Comparison of ENCODE assay signal across 3 cellular contexts in genomic region chr6:100240798-100241197, GRCh38.
TF ChIP-seq lines count a peak whose summit lies in the region.

No MANE protein-coding gene starts in this region.

TF ChIP-seq in HEK293, 187 proteins besides CTCF, POLR2A, EP300 and RAD21:
- 0 out of 2 replicates have a peak, but pooled peaks have one; percentile 22 for TF ChIP-seq SCRT2 (tag by site-specific recombination; IDR thresholded peaks at IDR 0.05)
- TF ChIP-seq, protein P1, sequence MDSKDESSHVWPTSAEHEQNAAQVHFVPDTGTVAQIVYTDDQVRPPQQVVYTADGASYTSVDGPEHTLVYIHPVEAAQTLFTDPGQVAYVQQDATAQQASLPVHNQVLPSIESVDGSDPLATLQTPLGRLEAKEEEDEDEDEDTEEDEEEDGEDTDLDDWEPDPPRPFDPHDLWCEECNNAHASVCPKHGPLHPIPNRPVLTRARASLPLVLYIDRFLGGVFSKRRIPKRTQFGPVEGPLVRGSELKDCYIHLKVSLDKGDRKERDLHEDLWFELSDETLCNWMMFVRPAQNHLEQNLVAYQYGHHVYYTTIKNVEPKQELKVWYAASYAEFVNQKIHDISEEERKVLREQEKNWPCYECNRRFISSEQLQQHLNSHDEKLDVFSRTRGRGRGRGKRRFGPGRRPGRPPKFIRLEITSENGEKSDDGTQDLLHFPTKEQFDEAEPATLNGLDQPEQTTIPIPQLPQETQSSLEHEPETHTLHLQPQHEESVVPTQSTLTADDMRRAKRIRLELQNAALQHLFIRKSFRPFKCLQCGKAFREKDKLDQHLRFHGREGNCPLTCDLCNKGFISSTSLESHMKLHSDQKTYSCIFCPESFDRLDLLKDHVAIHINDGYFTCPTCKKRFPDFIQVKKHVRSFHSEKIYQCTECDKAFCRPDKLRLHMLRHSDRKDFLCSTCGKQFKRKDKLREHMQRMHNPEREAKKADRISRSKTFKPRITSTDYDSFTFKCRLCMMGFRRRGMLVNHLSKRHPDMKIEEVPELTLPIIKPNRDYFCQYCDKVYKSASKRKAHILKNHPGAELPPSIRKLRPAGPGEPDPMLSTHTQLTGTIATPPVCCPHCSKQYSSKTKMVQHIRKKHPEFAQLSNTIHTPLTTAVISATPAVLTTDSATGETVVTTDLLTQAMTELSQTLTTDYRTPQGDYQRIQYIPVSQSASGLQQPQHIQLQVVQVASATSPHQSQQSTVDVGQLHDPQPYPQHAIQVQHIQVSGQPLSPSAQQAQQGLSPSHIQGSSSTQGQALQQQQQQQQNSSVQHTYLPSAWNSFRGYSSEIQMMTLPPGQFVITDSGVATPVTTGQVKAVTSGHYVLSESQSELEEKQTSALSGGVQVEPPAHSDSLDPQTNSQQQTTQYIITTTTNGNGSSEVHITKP (tag by site-specific recombination; IDR thresholded peaks at IDR 0.05) = no peak

TF ChIP-seq in IMR-90, 13 proteins besides CTCF, POLR2A, EP300 and RAD21:
- no peak for TF ChIP-seq FOS (IDR thresholded peaks at IDR 0.05; ENCODE audit: low read depth, low read length)
- no peak for TF ChIP-seq USF2 (IDR thresholded peaks at IDR 0.05; ENCODE audit: low read depth, low read length)
- no peak for TF ChIP-seq MAZ (IDR thresholded peaks at IDR 0.05; ENCODE audit: borderline replicate concordance, low read depth, low read length)
- TF ChIP-seq RFX5 (IDR thresholded peaks at IDR 0.05; ENCODE audit: low read depth, low read length) = no peak
- TF ChIP-seq NFE2L2 (IDR thresholded peaks at IDR 0.05; ENCODE audit: low read depth, low read length) = no peak
- no peak for TF ChIP-seq BHLHE40 (IDR thresholded peaks at IDR 0.05; ENCODE audit: low read depth, low read length)
- TF ChIP-seq SMC3 (IDR thresholded peaks at IDR 0.05; ENCODE audit: low read depth, low read length) = no peak
- no peak for TF ChIP-seq CEBPB (IDR thresholded peaks at IDR 0.05; ENCODE audit: low read depth, low read length)
- no peak for TF ChIP-seq CHD1 (IDR thresholded peaks at IDR 0.05; ENCODE audit: low read depth, low read length)

TF ChIP-seq in K562, 482 proteins besides CTCF, POLR2A, EP300 and RAD21:
- no peak for TF ChIP-seq JUND (IDR thresholded peaks at IDR 0.05; ENCODE audit: borderline replicate concordance, low read depth, low read length)
- no peak for TF ChIP-seq JUND (tag; IDR thresholded peaks at IDR 0.05; ENCODE audit: borderline replicate concordance, low read depth, low read length)
- TF ChIP-seq ZNF41 (CRISPR knock-in tag; conservative IDR thresholded peaks at IDR 0.05) = no peak
- no peak for TF ChIP-seq TBP (optimal IDR thresholded peaks at IDR 0.05; ENCODE audit: low read depth, low read length)
- no peak for TF ChIP-seq CSDE1 (IDR thresholded peaks at IDR 0.05)
- no peak for TF ChIP-seq CHD1 (IDR thresholded peaks at IDR 0.05; ENCODE audit: low read length)
- no peak for TF ChIP-seq CREB1 (IDR thresholded peaks at IDR 0.05)
- TF ChIP-seq CREB1 (CRISPR knock-in tag; IDR thresholded peaks at IDR 0.05) = no peak
- TF ChIP-seq NELFE (IDR thresholded peaks at IDR 0.05; ENCODE audit: insufficient read depth, insufficient read length) = no peak
- TF ChIP-seq CBX1 (IDR thresholded peaks at IDR 0.05; ENCODE audit: low read depth) = no peak
- no peak for TF ChIP-seq ZNF717 (CRISPR knock-in tag; IDR thresholded peaks at IDR 0.05)
- no peak for TF ChIP-seq ELF4 (CRISPR knock-in tag; IDR thresholded peaks at IDR 0.05)
